ENCODE assay signal across 17 cellular contexts in genomic region chr18:33805592-33805991, GRCh38.
"Had no signal": no experiment of that assay in that cellular context is flagged by ENCODE, and none has a peak within 500 bp of the region (broad histone marks: within the 10 kb centered on the region; RNA-seq: fewer than 3 reads in every experiment).

No MANE protein-coding gene starts in this region.

- H3K9me3 Mint-ChIP-seq: activated naive CD4-positive, alpha-beta T cell treated with anti-CD3 and anti-CD28 coated beads for 36 hours; nephron progenitor cell; stimulated activated memory B cell treated with anti-CD40 and anti-IgM and Interleukin-4, amounts not matched to agents 10 μg/mL and 1 μg/mL and 100 μg/mL, for 72 hours had no signal

- ATAC-seq: body of pancreas; effector memory CD8-positive, alpha-beta T cell; gastrocnemius medialis; heart right ventricle; left lung; psoas muscle; right lobe of liver; stimulated activated memory B cell treated with anti-CD40 and anti-IgM and Interleukin-4, amounts not matched to agents 10 μg/mL and 1 μg/mL and 100 μg/mL, for 72 hours had no signal

- H3K36me3 Mint-ChIP-seq: stimulated activated memory B cell treated with anti-CD40 and anti-IgM and Interleukin-4, amounts not matched to agents 10 μg/mL and 1 μg/mL and 100 μg/mL, for 72 hours had no signal

- H3K4me3 Mint-ChIP-seq: activated naive CD4-positive, alpha-beta T cell treated with anti-CD3 and anti-CD28 coated beads for 36 hours; central memory CD8-positive, alpha-beta T cell; effector memory CD8-positive, alpha-beta T cell; nephron progenitor cell; stimulated activated memory B cell treated with anti-CD40 and anti-IgM and Interleukin-4, amounts not matched to agents 10 μg/mL and 1 μg/mL and 100 μg/mL, for 72 hours had no signal

- DNase-seq: activated CD4-positive, alpha-beta T cell treated with anti-CD3 and anti-CD28 coated beads for 4 hours; activated naive CD4-positive, alpha-beta T cell treated with anti-CD3 and anti-CD28 coated beads for 36 hours; body of pancreas; cortex of kidney; effector memory CD8-positive, alpha-beta T cell; gastrocnemius medialis; heart right ventricle; islet precursor cell; left lung; nephron progenitor cell; psoas muscle; right lobe of liver; tibial artery; uterus; WERI-Rb-1 had no signal

- H3K4me1 Mint-ChIP-seq: central memory CD8-positive, alpha-beta T cell; nephron progenitor cell; stimulated activated memory B cell treated with anti-CD40 and anti-IgM and Interleukin-4, amounts not matched to agents 10 μg/mL and 1 μg/mL and 100 μg/mL, for 72 hours had no signal

- H3K27me3 Mint-ChIP-seq: central memory CD8-positive, alpha-beta T cell; effector memory CD8-positive, alpha-beta T cell; stimulated activated memory B cell treated with anti-CD40 and anti-IgM and Interleukin-4, amounts not matched to agents 10 μg/mL and 1 μg/mL and 100 μg/mL, for 72 hours had no signal

- H3K27ac Mint-ChIP-seq: activated naive CD4-positive, alpha-beta T cell treated with anti-CD3 and anti-CD28 coated beads for 36 hours; effector memory CD8-positive, alpha-beta T cell; nephron progenitor cell; stimulated activated memory B cell treated with anti-CD40 and anti-IgM and Interleukin-4, amounts not matched to agents 10 μg/mL and 1 μg/mL and 100 μg/mL, for 72 hours had no signal
